ENCODE assay signal across 9 cellular contexts in the genomic region with DNA sequence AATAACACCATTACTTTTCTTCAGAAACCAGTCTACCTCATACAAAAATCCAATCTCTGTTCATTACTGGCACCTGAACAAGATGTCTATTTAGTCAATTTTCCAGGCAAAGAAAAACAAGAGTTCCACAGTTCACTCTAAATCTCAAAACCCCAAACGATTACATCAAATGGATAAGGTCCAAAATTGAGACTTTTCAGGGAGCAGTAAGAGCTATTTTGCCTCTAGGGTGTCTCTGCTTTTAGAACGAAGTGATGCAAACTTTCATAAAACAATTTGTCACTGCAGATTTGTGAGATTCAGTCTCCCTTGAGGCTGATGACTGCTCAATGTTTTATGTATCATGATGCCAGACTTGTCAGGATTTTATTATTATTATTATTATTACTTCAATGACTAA.
"Had no signal": no experiment of that assay in that cellular context is flagged by ENCODE, and none has a peak within 500 bp of the region (broad histone marks: within the 10 kb centered on the region; RNA-seq: fewer than 3 reads in every experiment).

No MANE protein-coding gene starts in this region.

- H3K36me3 ChIP-seq: HAP-1 had no signal

- H3K9me3 Mint-ChIP-seq: GM23338, H9 had no signal

- H3K4me3 ChIP-seq: GM23248, GM23338, HAP-1 had no signal

- H2AFZ ChIP-seq: GM23248, GM23338 had no signal

- H3K4me2 ChIP-seq: GM23338 had no signal

- H3K9me3 ChIP-seq: HAP-1 had no signal

- H3K27ac ChIP-seq: GM23248 had no signal

- H3K9ac ChIP-seq: GM23248 had no signal

- FAIRE-seq: H1 had no signal

- H3K4me3 Mint-ChIP-seq: GM23338, H9 had no signal

- DNase-seq: GM23248, GOT3, H7, H9, HCEC 1CT had no signal

- ATAC-seq: GM23338, HCT116 had no signal

- H3K27ac Mint-ChIP-seq: GM23338, H9 had no signal
